9 cellular contexts compared by ENCODE assay signal in genomic region chr1:63317007-63317813, GRCh38. TPM values are rescaled to one million over a fixed set of nuclear protein-coding genes. Genes with fewer than 3 reads are reported as not detected.
DNase-seq lines count a peak whose midpoint lies in the region; ATAC-seq and TF ChIP-seq lines count a peak whose summit lies in the region.
"Had no signal": no experiment of that assay in that cellular context is flagged by ENCODE, and none has a peak within 500 bp of the region (broad histone marks: within the 10 kb centered on the region; RNA-seq: fewer than 3 reads in every experiment).

No MANE protein-coding gene starts in this region.

- no peak overlapping the region for H3K27ac ChIP-seq in CD8-positive, alpha-beta T cell (ENCODE audit: low read depth, low read length)
- peak overlapping the region in 3 of 4 donors; percentile 5 to 74 (median 66) for H3K27ac ChIP-seq in gastroesophageal sphincter

- no peak for TF ChIP-seq CTCF in CD8-positive, alpha-beta T cell (IDR thresholded peaks at IDR 0.05)
- peak in 3 of 4 experiments; percentile 37 to 69 (median 38) for TF ChIP-seq CTCF in gastroesophageal sphincter (IDR thresholded peaks at IDR 0.05)
- TF ChIP-seq CTCF in osteocyte (IDR thresholded peaks at IDR 0.05), result peak; percentile 62

- H3K36me3 ChIP-seq in CD8-positive, alpha-beta T cell (ENCODE audit: insufficient read depth, low read length), result no peaks in the 10 kb centered on the region
- no peaks in the 10 kb centered on the region for H3K36me3 ChIP-seq in gastroesophageal sphincter

- H3K27ac Mint-ChIP-seq in CD8-positive, alpha-beta T cell, result no peak overlapping the region
- no peak overlapping the region for H3K27ac Mint-ChIP-seq in osteocyte (ENCODE audit: unreplicated experiment)

- H3K27me3 Mint-ChIP-seq in CD8-positive, alpha-beta T cell (ENCODE audit: low read depth), result peaks cover 63% of the 10 kb centered on the region
- H3K27me3 Mint-ChIP-seq in osteocyte (ENCODE audit: unreplicated experiment), result peaks cover 80% of the 10 kb centered on the region

- TF ChIP-seq POLR2A in gastroesophageal sphincter (IDR thresholded peaks at IDR 0.05), result peak in 1 of 2 donors; percentile 19

- intact Hi-C loops in CD8-positive, alpha-beta T cell (cut with DNase I, micrococcal nuclease), result loop anchor here in 1 of 2 experiments (10.0 kb wide), 1 partner anchor 128 kb away; no protein-coding TSS in a partner anchor

- peak overlapping the region; percentile 40 for H3K4me3 Mint-ChIP-seq in CD8-positive, alpha-beta T cell
- peak overlapping the region; percentile 67 for H3K4me3 Mint-ChIP-seq in osteocyte (ENCODE audit: unreplicated experiment)

- no peak for TF ChIP-seq EP300 in gastroesophageal sphincter (IDR thresholded peaks at IDR 0.05)

- H3K9me3 Mint-ChIP-seq in CD8-positive, alpha-beta T cell, result peaks cover 6% of the 10 kb centered on the region
- H3K9me3 Mint-ChIP-seq in osteocyte (ENCODE audit: unreplicated experiment), result peaks cover 6% of the 10 kb centered on the region

- ATAC-seq in CD8-positive, alpha-beta T cell, result peak; percentile 43
- peak; percentile 62 for ATAC-seq in GM19452 (IDR thresholded peaks at IDR 0.05; ENCODE audit: unreplicated experiment)
- ATAC-seq in HG03521 (IDR thresholded peaks at IDR 0.05; ENCODE audit: unreplicated experiment), result peak; percentile 71
- peak; percentile 57 for ATAC-seq in gastroesophageal sphincter

- H3K36me3 Mint-ChIP-seq in CD8-positive, alpha-beta T cell, result no peaks in the 10 kb centered on the region
- H3K36me3 Mint-ChIP-seq in osteocyte (ENCODE audit: unreplicated experiment), result peaks cover 10% of the 10 kb centered on the region

- 0% methylated on average over 3 of the region's 78 CpGs; no CpG with 5 or more reads in 1 of the 2 donors for WGBS in gastroesophageal sphincter (ENCODE audit: low coverage in 1 of 2), 2 donors

- H3K4me3 ChIP-seq in CD8-positive, alpha-beta T cell (ENCODE audit: low read depth, low read length), result no peak overlapping the region
- peak overlapping the region; percentile 7 to 53 for H3K4me3 ChIP-seq in gastroesophageal sphincter

- CTCF ChIA-PET in CD8-positive, alpha-beta T cell (lab: Charles Lee), result no interaction called here

- peaks cover 49% of the 10 kb centered on the region for H3K27me3 ChIP-seq in CD8-positive, alpha-beta T cell (ENCODE audit: insufficient read depth, low read length)
- peaks cover 92% of the 10 kb centered on the region for H3K27me3 ChIP-seq in gastroesophageal sphincter

- H3K4me1 Mint-ChIP-seq in CD8-positive, alpha-beta T cell (ENCODE audit: low read depth), result peaks cover 30% of the 10 kb centered on the region
- peaks cover 11% of the 10 kb centered on the region for H3K4me1 Mint-ChIP-seq in osteocyte (ENCODE audit: unreplicated experiment)

- H3K4me1 ChIP-seq in CD8-positive, alpha-beta T cell (ENCODE audit: insufficient read depth, low read length), result peaks cover 16% of the 10 kb centered on the region
- H3K4me1 ChIP-seq in gastroesophageal sphincter, result peaks cover 0 to 47% (median 3%) of the 10 kb centered on the region in 3 donors

- POLR2A ChIA-PET in CD8-positive, alpha-beta T cell (lab: Charles Lee), result interaction anchor here (1.4 kb wide), 1 partner anchor 9 kb away, joined by 5 read pairs; no protein-coding TSS in a partner anchor

- peak in 1 of 7 experiments; percentile 41 for DNase-seq in CD8-positive, alpha-beta T cell
- peak; percentile 61 for DNase-seq in NCI-H748 treated with DMSO at 0.1 percent for 48 hours (lab: John Stamatoyannopoulos, UW)
- DNase-seq in activated T-cell treated with anti-CD3 and anti-CD28 coated beads, Interleukin-2, amount 50 U/mL, for 1 hour, result peak; percentile 53
- peak; percentile 87 for DNase-seq in osteocyte (ENCODE audit: extremely low spot score, unreplicated experiment)
- DNase-seq in HCEC 1CT, result no peak

- H3K9me3 ChIP-seq in CD8-positive, alpha-beta T cell (ENCODE audit: low read length), result peaks cover 13% of the 10 kb centered on the region
- H3K9me3 ChIP-seq in gastroesophageal sphincter, result peaks cover 0 to 13% (median 0%) of the 10 kb centered on the region in 3 donors

RNA-seq across cellular contexts. Expression of gene FOXD3, which starts 5.2 kb away (rescaled TPM):
- total RNA-seq in CD8-positive, alpha-beta T cell, result not detected
- total RNA-seq in gastroesophageal sphincter (1 to 10 TPM; 2.2 to 4.7 (median 2.5) TPM), osteocyte (not detected in 2 replicates)
- total RNA-seq: T-helper 2 cell treated with Interferon-gamma antibody and Interleukin-4, amounts not matched to agents 100 ng/mL and 5 ng/mL, for 36 hours had no signal

RNA-seq across cellular contexts. Expression of gene ALG6, which starts 50.2 kb away (rescaled TPM):
- total RNA-seq in CD8-positive, alpha-beta T cell, result 10 to 100 TPM in 1 of 2 experiments, 1 to 10 TPM in 1; 10.0 to 10.3 TPM
- total RNA-seq in gastroesophageal sphincter, result 1 to 10 TPM; 4.6 to 9.0 (median 5.7) TPM
- total RNA-seq in osteocyte, result 10.9 and 13.6 TPM in 2 replicates
